ENCODE assay signal across 25 cellular contexts in the genomic region with DNA sequence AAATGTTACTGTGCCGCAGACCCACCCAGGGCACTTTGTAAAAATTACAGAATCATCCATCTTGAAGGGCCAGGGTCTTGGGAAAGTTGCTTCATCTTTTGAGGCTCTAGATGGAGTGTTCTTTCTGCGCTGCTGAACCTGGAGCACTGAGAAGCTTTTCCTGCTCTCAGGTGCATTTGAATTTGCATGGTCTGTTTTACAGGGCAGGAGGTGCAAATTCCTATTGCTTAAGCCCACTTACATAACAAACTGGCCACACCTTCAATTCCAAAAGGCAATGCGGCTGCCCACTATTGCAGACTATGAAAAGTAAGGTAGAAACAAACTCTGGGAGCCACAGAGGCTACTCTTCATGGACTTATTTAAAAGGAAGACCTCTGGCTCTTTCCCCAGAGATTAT.
DNase-seq lines count a peak whose midpoint lies in the region; ATAC-seq and TF ChIP-seq lines count a peak whose summit lies in the region.
"Had no signal": no experiment of that assay in that cellular context is flagged by ENCODE, and none has a peak within 500 bp of the region (broad histone marks: within the 10 kb centered on the region; RNA-seq: fewer than 3 reads in every experiment).

No MANE protein-coding gene starts in this region.

- 80% methylated on average over 1 of the region's 3 CpGs for WGBS in gastroesophageal sphincter (ENCODE audit: low coverage in 1 of 2), 2 donors

- CTCF ChIA-PET in WTC11 (lab: Charles Lee) = interaction anchor here (0.6 to 2.8 kb wide), 5 partner anchors 16 to 275 kb away, joined by 3 to 9 read pairs (median 7); no protein-coding TSS in a partner anchor
- CTCF ChIA-PET in activated naive CD4-positive, alpha-beta T cell treated with anti-CD3 and anti-CD28 coated beads for 36 hours (lab: Charles Lee) = no interaction called here

- no peaks in the 10 kb centered on the region for H3K36me3 ChIP-seq in left ventricle myocardium inferior
- H3K36me3 ChIP-seq in gastroesophageal sphincter = no peaks in the 10 kb centered on the region

- no peak for TF ChIP-seq POLR2A in gastroesophageal sphincter (IDR thresholded peaks at IDR 0.05)

- POLR2A ChIA-PET in WTC11 (lab: Charles Lee) = no interaction called here

- no peak overlapping the region for H3K4me3 ChIP-seq in left ventricle myocardium inferior
- H3K4me3 ChIP-seq in gastroesophageal sphincter = no peak overlapping the region
- H3K4me3 ChIP-seq: SK-N-MC had no signal

- no peaks in the 10 kb centered on the region for H3K27me3 ChIP-seq in left ventricle myocardium inferior (ENCODE audit: low read depth)
- H3K27me3 ChIP-seq in gastroesophageal sphincter = no peaks in the 10 kb centered on the region

- no peak for TF ChIP-seq EP300 in gastroesophageal sphincter (IDR thresholded peaks at IDR 0.05)

- peaks cover 81% of the 10 kb centered on the region for H3K4me1 ChIP-seq in left ventricle myocardium inferior
- H3K4me1 ChIP-seq in gastroesophageal sphincter = peaks cover 0 to 73% (median 17%) of the 10 kb centered on the region in 3 donors

- TF ChIP-seq CTCF in left ventricle myocardium inferior (IDR thresholded peaks at IDR 0.05; ENCODE audit: borderline replicate concordance) = no peak
- TF ChIP-seq CTCF in WTC11 (IDR thresholded peaks at IDR 0.05) = no peak
- TF ChIP-seq CTCF in gastroesophageal sphincter (IDR thresholded peaks at IDR 0.05) = no peak

- 0 out of 2 replicates have a peak overlapping the region, but pooled peaks have one; percentile 18 for H3K4me3 Mint-ChIP-seq in WTC11
- H3K4me3 Mint-ChIP-seq in activated naive CD4-positive, alpha-beta T cell treated with anti-CD3 and anti-CD28 coated beads for 36 hours = no peak overlapping the region
- H3K4me3 Mint-ChIP-seq: CD4-positive, alpha-beta T cell had no signal

- no peaks in the 10 kb centered on the region for H3K27me3 Mint-ChIP-seq in WTC11 (ENCODE audit: low read depth)
- peaks cover 2% of the 10 kb centered on the region for H3K27me3 Mint-ChIP-seq in activated naive CD4-positive, alpha-beta T cell treated with anti-CD3 and anti-CD28 coated beads for 36 hours (ENCODE audit: low read depth)
- H3K27me3 Mint-ChIP-seq: CD4-positive, alpha-beta T cell had no signal

- H3K27ac ChIP-seq in left ventricle myocardium inferior (replicated peaks) (peak overlapping the region; percentile 49), gastroesophageal sphincter (no peak overlapping the region)
- H3K27ac ChIP-seq: RWPE1, SK-N-MC had no signal

- ATAC-seq in left cardiac atrium (no peak), WTC11 (peak; percentile 46), left lobe of liver (peak; percentile 52), gastroesophageal sphincter (no peak), GM21390 (IDR thresholded peaks at IDR 0.05; ENCODE audit: unreplicated experiment) (no peak)
- ATAC-seq: HCT116, HepG2 had no signal

- H3K9me3 Mint-ChIP-seq in WTC11 = peaks cover 7% of the 10 kb centered on the region
- no peaks in the 10 kb centered on the region for H3K9me3 Mint-ChIP-seq in activated naive CD4-positive, alpha-beta T cell treated with anti-CD3 and anti-CD28 coated beads for 36 hours
- H3K9me3 Mint-ChIP-seq: CD4-positive, alpha-beta T cell had no signal

- H3K9me3 ChIP-seq in left ventricle myocardium inferior (replicated peaks) (peaks cover 8% of the 10 kb centered on the region), gastroesophageal sphincter (no peaks in the 10 kb centered on the region)

- H3K4me1 Mint-ChIP-seq in WTC11 = peaks cover 28% of the 10 kb centered on the region
- H3K4me1 Mint-ChIP-seq in activated naive CD4-positive, alpha-beta T cell treated with anti-CD3 and anti-CD28 coated beads for 36 hours (ENCODE audit: low read depth) = no peaks in the 10 kb centered on the region

- intact Hi-C loops in left ventricle myocardium inferior (cut with micrococcal nuclease) = no loop called here
- intact Hi-C loops in left cardiac atrium (cut with DNase I) = no loop called here
- intact Hi-C loops in activated naive CD4-positive, alpha-beta T cell treated with anti-CD3 and anti-CD28 coated beads for 36 hours (cut with micrococcal nuclease) = no loop called here

- DNase-seq in left ventricle myocardium inferior = no peak
- no peak for DNase-seq in left cardiac atrium
- no peak for DNase-seq in WTC11 (ENCODE audit: low spot score)
- no peak for DNase-seq in left lobe of liver (ENCODE audit: low spot score)
- DNase-seq in NCI-H226 = no peak
- no peak for DNase-seq in activated naive CD4-positive, alpha-beta T cell treated with anti-CD3 and anti-CD28 coated beads for 36 hours
- DNase-seq: 8988T; CD4-positive, alpha-beta T cell; COR-L47; GOT3; Kasumi-1; NCI-H1092 treated with DMSO at 0.1 percent for 48 hours; NCI-H1436 treated with DMSO at 0.1 percent for 48 hours; NCI-H187 treated with DMSO at 0.1 percent for 48 hours; NCI-H2171 treated with DMSO at 0.1 percent for 48 hours; NCI-H524; NCI-H82; NK-92 treated with Interleukin-12 subunit alpha and Interleukin-12 subunit beta, amount 100 ng/mL, for 24 hours; SIG-M5 had no signal

- 0 out of 2 replicates have a peak overlapping the region, but pooled peaks have one; percentile 36 for H3K27ac Mint-ChIP-seq in WTC11
- H3K27ac Mint-ChIP-seq in activated naive CD4-positive, alpha-beta T cell treated with anti-CD3 and anti-CD28 coated beads for 36 hours = no peak overlapping the region
- H3K27ac Mint-ChIP-seq: CD4-positive, alpha-beta T cell had no signal

- H3K36me3 Mint-ChIP-seq in WTC11 = peaks cover 3% of the 10 kb centered on the region; the same call in 1 of the 2 replicates
- no peaks in the 10 kb centered on the region for H3K36me3 Mint-ChIP-seq in activated naive CD4-positive, alpha-beta T cell treated with anti-CD3 and anti-CD28 coated beads for 36 hours (ENCODE audit: low read depth)

TF ChIP-seq in WTC11, 78 proteins besides CTCF, POLR2A, EP300 and RAD21:
- TF ChIP-seq, protein P1, sequence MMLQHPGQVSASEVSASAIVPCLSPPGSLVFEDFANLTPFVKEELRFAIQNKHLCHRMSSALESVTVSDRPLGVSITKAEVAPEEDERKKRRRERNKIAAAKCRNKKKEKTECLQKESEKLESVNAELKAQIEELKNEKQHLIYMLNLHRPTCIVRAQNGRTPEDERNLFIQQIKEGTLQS (CRISPR knock-in tag; conservative IDR thresholded peaks at IDR 0.05) = no peak
- TF ChIP-seq ELF4 (CRISPR knock-in tag; IDR thresholded peaks at IDR 0.05; ENCODE audit: low read depth) (no peak), PRRX2 (CRISPR knock-in tag; IDR thresholded peaks at IDR 0.05) (no peak), ESRRA (CRISPR knock-in tag; IDR thresholded peaks at IDR 0.05; ENCODE audit: borderline replicate concordance) (no peak)
- TF ChIP-seq, protein P2, sequence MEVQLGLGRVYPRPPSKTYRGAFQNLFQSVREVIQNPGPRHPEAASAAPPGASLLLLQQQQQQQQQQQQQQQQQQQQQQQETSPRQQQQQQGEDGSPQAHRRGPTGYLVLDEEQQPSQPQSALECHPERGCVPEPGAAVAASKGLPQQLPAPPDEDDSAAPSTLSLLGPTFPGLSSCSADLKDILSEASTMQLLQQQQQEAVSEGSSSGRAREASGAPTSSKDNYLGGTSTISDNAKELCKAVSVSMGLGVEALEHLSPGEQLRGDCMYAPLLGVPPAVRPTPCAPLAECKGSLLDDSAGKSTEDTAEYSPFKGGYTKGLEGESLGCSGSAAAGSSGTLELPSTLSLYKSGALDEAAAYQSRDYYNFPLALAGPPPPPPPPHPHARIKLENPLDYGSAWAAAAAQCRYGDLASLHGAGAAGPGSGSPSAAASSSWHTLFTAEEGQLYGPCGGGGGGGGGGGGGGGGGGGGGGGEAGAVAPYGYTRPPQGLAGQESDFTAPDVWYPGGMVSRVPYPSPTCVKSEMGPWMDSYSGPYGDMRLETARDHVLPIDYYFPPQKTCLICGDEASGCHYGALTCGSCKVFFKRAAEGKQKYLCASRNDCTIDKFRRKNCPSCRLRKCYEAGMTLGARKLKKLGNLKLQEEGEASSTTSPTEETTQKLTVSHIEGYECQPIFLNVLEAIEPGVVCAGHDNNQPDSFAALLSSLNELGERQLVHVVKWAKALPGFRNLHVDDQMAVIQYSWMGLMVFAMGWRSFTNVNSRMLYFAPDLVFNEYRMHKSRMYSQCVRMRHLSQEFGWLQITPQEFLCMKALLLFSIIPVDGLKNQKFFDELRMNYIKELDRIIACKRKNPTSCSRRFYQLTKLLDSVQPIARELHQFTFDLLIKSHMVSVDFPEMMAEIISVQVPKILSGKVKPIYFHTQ (CRISPR knock-in tag; IDR thresholded peaks at IDR 0.05) = no peak
- TF ChIP-seq, protein P3, sequence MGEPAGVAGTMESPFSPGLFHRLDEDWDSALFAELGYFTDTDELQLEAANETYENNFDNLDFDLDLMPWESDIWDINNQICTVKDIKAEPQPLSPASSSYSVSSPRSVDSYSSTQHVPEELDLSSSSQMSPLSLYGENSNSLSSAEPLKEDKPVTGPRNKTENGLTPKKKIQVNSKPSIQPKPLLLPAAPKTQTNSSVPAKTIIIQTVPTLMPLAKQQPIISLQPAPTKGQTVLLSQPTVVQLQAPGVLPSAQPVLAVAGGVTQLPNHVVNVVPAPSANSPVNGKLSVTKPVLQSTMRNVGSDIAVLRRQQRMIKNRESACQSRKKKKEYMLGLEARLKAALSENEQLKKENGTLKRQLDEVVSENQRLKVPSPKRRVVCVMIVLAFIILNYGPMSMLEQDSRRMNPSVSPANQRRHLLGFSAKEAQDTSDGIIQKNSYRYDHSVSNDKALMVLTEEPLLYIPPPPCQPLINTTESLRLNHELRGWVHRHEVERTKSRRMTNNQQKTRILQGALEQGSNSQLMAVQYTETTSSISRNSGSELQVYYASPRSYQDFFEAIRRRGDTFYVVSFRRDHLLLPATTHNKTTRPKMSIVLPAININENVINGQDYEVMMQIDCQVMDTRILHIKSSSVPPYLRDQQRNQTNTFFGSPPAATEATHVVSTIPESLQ (CRISPR knock-in tag; IDR thresholded peaks at IDR 0.05) = no peak

Comparison
In these comparisons a context has a peak if more than half of its experiments do, and no peak if none do; other contexts are left out.
1. ATAC-seq: peak in WTC11 (single experiment) and left lobe of liver (single experiment); none in left cardiac atrium (0 of 2), gastroesophageal sphincter (single experiment) and GM21390 (single experiment).